In the genomic region with DNA sequence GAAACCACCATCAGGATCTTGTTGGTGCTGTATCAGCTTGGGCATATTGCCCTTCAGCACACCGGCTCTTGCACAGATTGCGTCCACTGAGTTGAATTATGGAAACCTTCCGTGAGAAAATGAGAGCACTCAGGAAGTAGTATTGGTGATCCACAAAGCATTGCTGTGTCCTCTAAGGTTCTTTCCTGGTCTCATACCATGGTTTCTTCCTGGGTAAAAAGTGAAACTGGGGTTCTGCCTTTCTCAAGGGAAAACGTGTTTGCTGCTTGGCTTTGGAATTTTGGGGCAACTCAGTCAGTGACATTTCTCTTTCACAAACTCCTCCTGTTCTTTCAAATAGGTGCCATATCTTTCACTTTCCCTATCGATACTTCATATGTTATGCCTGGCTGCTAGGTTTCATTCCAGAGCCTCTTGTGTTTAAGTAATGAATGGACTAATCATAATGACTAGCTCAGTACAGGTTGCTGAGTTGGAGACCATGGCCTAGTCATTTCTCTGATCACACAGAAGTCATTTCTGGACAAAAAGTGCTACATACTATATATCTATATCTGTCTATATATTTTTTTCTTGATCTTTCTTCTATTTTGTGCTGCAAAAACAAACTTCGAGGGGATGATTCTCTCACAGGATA, we compare ENCODE assay signal across 11 cellular contexts.
A peak's percentile ranks its signal among the peaks of the same experiment; 100 is the strongest.
DNase-seq lines count a peak whose midpoint lies in the region; ATAC-seq and TF ChIP-seq lines count a peak whose summit lies in the region.
"Had no signal": no experiment of that assay in that cellular context is flagged by ENCODE, and none has a peak within 500 bp of the region (broad histone marks: within the 10 kb centered on the region; RNA-seq: fewer than 3 reads in every experiment).

No MANE protein-coding gene starts in this region.

- no peaks in the 10 kb centered on the region for H3K9me3 ChIP-seq in Loucy (ENCODE audit: insufficient read depth, low read depth, low read length)
- H3K9me3 ChIP-seq in tibial artery, result no peaks in the 10 kb centered on the region
- H3K9me3 ChIP-seq in esophagus squamous epithelium, result no peaks in the 10 kb centered on the region
- H3K9me3 ChIP-seq: ovary had no signal

- H3K9me2 ChIP-seq in Loucy (replicated peaks; ENCODE audit: low read depth, low read length), result no peaks in the 10 kb centered on the region

- no peaks in the 10 kb centered on the region for H3K27me3 Mint-ChIP-seq in naive thymus-derived CD8-positive, alpha-beta T cell

- H3K9me3 Mint-ChIP-seq in naive thymus-derived CD8-positive, alpha-beta T cell, result peaks cover 0 to 2% (median 0%) of the 10 kb centered on the region in 9 donors

- H3K36me3 ChIP-seq in Loucy (ENCODE audit: insufficient read depth, low read length) (no peaks in the 10 kb centered on the region), tibial artery (no peaks in the 10 kb centered on the region), esophagus squamous epithelium (no peaks in the 10 kb centered on the region)
- H3K36me3 ChIP-seq: ovary had no signal

- H3K36me3 Mint-ChIP-seq in naive thymus-derived CD8-positive, alpha-beta T cell, result peaks cover 0 to 9% (median 2%) of the 10 kb centered on the region in 3 donors

- H4K20me1 ChIP-seq in Loucy (ENCODE audit: insufficient read depth, low read length, poor library complexity, severe bottlenecking), result no peaks in the 10 kb centered on the region

- no peaks in the 10 kb centered on the region for H3F3A ChIP-seq in Loucy (ENCODE audit: low read depth)

- H2AFZ ChIP-seq in Loucy (ENCODE audit: low read length), result no peak overlapping the region; the same call in 1 of the 2 replicates

- no peak for TF ChIP-seq POLR2A in esophagus squamous epithelium (IDR thresholded peaks at IDR 0.05)

- peak overlapping the region; percentile 16 for H3K9ac ChIP-seq in Loucy (ENCODE audit: low read depth, low read length, poor library complexity, severe bottlenecking)

- TF ChIP-seq CTCF in Loucy (conservative IDR thresholded peaks at IDR 0.05; ENCODE audit: low read length), result no peak
- TF ChIP-seq CTCF in tibial artery (IDR thresholded peaks at IDR 0.05), result no peak
- TF ChIP-seq CTCF in esophagus squamous epithelium (IDR thresholded peaks at IDR 0.05), result no peak

- H3K27ac ChIP-seq in tibial artery (peak overlapping the region in 1 of 2 donors; percentile 83), esophagus squamous epithelium (peak overlapping the region in 1 of 4 donors; percentile 9)
- H3K27ac ChIP-seq: ovary had no signal

- WGBS in esophagus squamous epithelium, 2 donors, result 76 to 87% methylated on average over 6 of the region's 6 CpGs

- POLR2A ChIA-PET in naive thymus-derived CD8-positive, alpha-beta T cell (lab: Charles Lee), result interaction anchor here (0.6 to 2.2 kb wide), 7 partner anchors 13 to 426 kb away, joined by 3 to 9 read pairs (median 4); no protein-coding TSS in a partner anchor

- peak overlapping the region in 7 of 10 donors; percentile 0 to 73 (median 46) for H3K4me3 Mint-ChIP-seq in naive thymus-derived CD8-positive, alpha-beta T cell

- H3K4me1 ChIP-seq in Loucy (ENCODE audit: insufficient read depth, low read length, poor library complexity, severe bottlenecking), result peaks cover 66% of the 10 kb centered on the region
- H3K4me1 ChIP-seq in tibial artery, result peaks cover 0 to 34% (median 13%) of the 10 kb centered on the region in 4 donors
- peaks cover 0 to 42% (median 10%) of the 10 kb centered on the region in 3 donors for H3K4me1 ChIP-seq in esophagus squamous epithelium

- H3K27ac Mint-ChIP-seq in naive thymus-derived CD8-positive, alpha-beta T cell, result peak overlapping the region in 7 of 10 donors; percentile 25 to 87 (median 80)

- H3K4me1 Mint-ChIP-seq in naive thymus-derived CD8-positive, alpha-beta T cell, result peaks cover 29 to 86% (median 61%) of the 10 kb centered on the region in 4 donors

- H3K27me3 ChIP-seq in Loucy (ENCODE audit: insufficient read depth, low read length, poor library complexity, severe bottlenecking) (no peaks in the 10 kb centered on the region), tibial artery (no peaks in the 10 kb centered on the region), esophagus squamous epithelium (no peaks in the 10 kb centered on the region)
- H3K27me3 ChIP-seq: ovary had no signal

- peak; percentile 50 for ATAC-seq in GM18498 (IDR thresholded peaks at IDR 0.05; ENCODE audit: unreplicated experiment)
- peak; percentile 42 for ATAC-seq in GM21423 (IDR thresholded peaks at IDR 0.05; ENCODE audit: unreplicated experiment)
- ATAC-seq in naive thymus-derived CD8-positive, alpha-beta T cell, result no peak
- ATAC-seq in HG03025 (IDR thresholded peaks at IDR 0.05; ENCODE audit: low FRiP score, unreplicated experiment), result no peak
- ATAC-seq: SK-N-SH treated with all-trans-retinoic acid at 6 μM for 48 hours had no signal

- intact Hi-C loops in tibial artery (cut with DNase I; ENCODE audit: low total_unique reads) (no loop called here), esophagus squamous epithelium (cut with DNase I) (no loop called here)

- no peak for DNase-seq in naive thymus-derived CD8-positive, alpha-beta T cell
- DNase-seq in tibial artery (no peak), esophagus squamous epithelium (lab: John Stamatoyannopoulos, UW) (no peak), NCI-H1048 (lab: John Stamatoyannopoulos, UW) (no peak)
- DNase-seq: DMS 273 treated with DMSO at 0.1 percent for 48 hours, ovary had no signal

- H3K4me3 ChIP-seq in Loucy (ENCODE audit: low read length, poor library complexity, severe bottlenecking), result no peak overlapping the region
- H3K4me3 ChIP-seq in tibial artery, result no peak overlapping the region
- H3K4me3 ChIP-seq in esophagus squamous epithelium, result no peak overlapping the region
- H3K4me3 ChIP-seq: ovary had no signal

- H3K79me2 ChIP-seq in Loucy (ENCODE audit: insufficient read depth, low read length), result no peaks in the 10 kb centered on the region

- peak overlapping the region; percentile 28 for H3K4me2 ChIP-seq in Loucy (ENCODE audit: low read depth, low read length, poor library complexity, severe bottlenecking)

Comparison
In these comparisons a context has a peak if more than half of its experiments do, and no peak if none do; other contexts are left out.
1. ATAC-seq: peak in GM18498 (single experiment) and GM21423 (single experiment); none in naive thymus-derived CD8-positive, alpha-beta T cell (0 of 2) and HG03025 (single experiment).